In the genomic region with DNA sequence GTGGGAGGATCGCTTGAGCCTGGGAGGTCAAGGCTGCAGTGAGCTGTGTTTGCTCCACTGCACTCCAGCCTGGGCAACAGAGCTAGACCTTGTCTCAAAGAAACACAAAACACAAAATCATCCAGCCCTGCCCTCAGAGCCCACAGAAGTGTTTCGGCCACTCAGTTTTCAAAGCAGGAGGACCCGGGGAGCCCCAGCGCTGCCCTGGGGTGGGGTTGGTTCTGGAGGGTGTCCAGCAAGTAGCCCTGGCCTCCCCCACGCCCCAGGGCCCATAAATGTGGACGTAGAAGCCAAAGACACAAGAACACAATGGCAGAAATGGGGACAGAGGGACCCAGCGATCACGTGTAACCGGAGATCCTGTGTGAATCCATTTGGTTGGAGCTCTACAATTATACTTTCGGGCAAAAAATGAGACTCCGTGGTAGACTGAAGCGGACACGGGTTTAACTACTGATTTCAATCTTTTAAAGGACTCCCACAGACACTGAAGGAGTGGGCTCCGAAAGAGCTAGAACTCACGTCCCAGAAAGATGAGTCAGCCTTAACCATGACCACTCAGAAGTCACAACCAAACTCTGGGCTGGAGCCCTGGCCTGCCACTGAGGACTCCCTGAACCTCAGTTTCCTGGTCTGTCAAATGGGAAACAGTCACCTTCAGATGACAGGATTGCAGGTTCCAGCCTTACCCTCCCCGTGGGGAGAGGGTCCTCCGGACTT, we compare ENCODE assay signal across 11 cellular contexts. TPM values are rescaled to one million over a fixed set of nuclear protein-coding genes. Genes with fewer than 3 reads are reported as not detected.
A peak's percentile ranks its signal among the peaks of the same experiment; 100 is the strongest.
DNase-seq lines count a peak whose midpoint lies in the region; ATAC-seq and TF ChIP-seq lines count a peak whose summit lies in the region.
"Had no signal": no experiment of that assay in that cellular context is flagged by ENCODE, and none has a peak within 500 bp of the region (broad histone marks: within the 10 kb centered on the region; RNA-seq: fewer than 3 reads in every experiment).

No MANE protein-coding gene starts in this region.

- H3K4me1 ChIP-seq in GM23248 (ENCODE audit: insufficient read depth): peaks cover 11% of the 10 kb centered on the region
- no peaks in the 10 kb centered on the region for H3K4me1 ChIP-seq in HAP-1

- H3K27ac ChIP-seq in GM23248: no peak overlapping the region; the same call in 1 of the 2 replicates

- ATAC-seq in GM18511 (IDR thresholded peaks at IDR 0.05; ENCODE audit: unreplicated experiment): no peak

- H3K9me2 ChIP-seq in GM23248 (ENCODE audit: insufficient read depth): no peaks in the 10 kb centered on the region

- CTCF ChIA-PET in activated CD4-positive, alpha-beta memory T cell treated with anti-CD3 and anti-CD28 coated beads for 36 hours (lab: Charles Lee): interaction anchor here (1.0 to 5.8 kb wide), 5 partner anchors 8 to 45 kb away, joined by 3 to 57 read pairs (median 4); no protein-coding TSS in a partner anchor

- DNase-seq in AG10803 (ENCODE audit: low read depth) (peak; percentile 59), GM23248 (peak; percentile 82), kidney epithelial cell (ENCODE audit: low read depth) (peak; percentile 43), HAP-1 (ENCODE audit: low spot score in 2 of 2) (no peak), NCI-H748 (lab: John Stamatoyannopoulos, UW; ENCODE audit: unreplicated experiment) (no peak), NCI-H1417 (lab: John Stamatoyannopoulos, UW) (no peak)
- DNase-seq in activated CD4-positive, alpha-beta memory T cell treated with anti-CD3 and anti-CD28 coated beads for 36 hours: peak; percentile 68
- DNase-seq: activated CD4-positive, alpha-beta T cell treated with anti-CD3 and anti-CD28 coated beads for 1 hour; DND-41; NCI-H510A had no signal

- TF ChIP-seq CTCF in AG10803 (conservative IDR thresholded peaks at IDR 0.05; ENCODE audit: low read length) (no peak), kidney epithelial cell (IDR thresholded peaks at IDR 0.05; ENCODE audit: insufficient read depth, low read length, poor library complexity, severe bottlenecking) (no peak)

- POLR2A ChIA-PET in activated CD4-positive, alpha-beta memory T cell treated with anti-CD3 and anti-CD28 coated beads for 36 hours (lab: Charles Lee): interaction anchor here (1.1 to 1.6 kb wide), 4 partner anchors 8 to 29 kb away, joined by 3 to 13 read pairs (median 5); a partner anchor contains a TSS

- H3K9ac ChIP-seq in GM23248: peak overlapping the region; percentile 19; the same call in 1 of the 2 replicates

- H3K9me3 Mint-ChIP-seq in activated CD4-positive, alpha-beta memory T cell treated with anti-CD3 and anti-CD28 coated beads for 36 hours: no peaks in the 10 kb centered on the region

- H3K4me3 Mint-ChIP-seq in activated CD4-positive, alpha-beta memory T cell treated with anti-CD3 and anti-CD28 coated beads for 36 hours: no peak overlapping the region

- H3K79me2 ChIP-seq in GM23248 (ENCODE audit: insufficient read depth): no peaks in the 10 kb centered on the region

- in situ Hi-C loops in GM23248 (cut with MboI) (no loop called here), HAP-1 (cut with MboI; ENCODE audit: low sequenced_read_pairs) (no loop called here)

- no peaks in the 10 kb centered on the region; the same call in 1 of the 2 replicates for H3F3A ChIP-seq in GM23248 (ENCODE audit: insufficient read depth)

- no peaks in the 10 kb centered on the region for H3K27me3 ChIP-seq in GM23248 (replicated peaks; ENCODE audit: insufficient read depth)
- no peaks in the 10 kb centered on the region for H3K27me3 ChIP-seq in kidney epithelial cell (ENCODE audit: control insufficient read depth, insufficient read depth, low read length)
- H3K27me3 ChIP-seq in HAP-1 (ENCODE audit: low read depth): 0 out of 2 replicates have a peak, but pooled peaks cover 7% of the 10 kb centered on the region

- H3K9me3 ChIP-seq in GM23248 (ENCODE audit: low read depth) (no peaks in the 10 kb centered on the region), HAP-1 (no peaks in the 10 kb centered on the region)

- peak overlapping the region; percentile 45 for H3K27ac Mint-ChIP-seq in activated CD4-positive, alpha-beta memory T cell treated with anti-CD3 and anti-CD28 coated beads for 36 hours

- 42 to 49% methylated on average over 17 of the region's 17 CpGs for WGBS in GM23248 (ENCODE audit: low coverage in 1 of 2, low lambda C conversion rate in 2 of 2, missing lambda C conversion rate in 2 of 2), 2 experiments

- H3K27me3 Mint-ChIP-seq in activated CD4-positive, alpha-beta memory T cell treated with anti-CD3 and anti-CD28 coated beads for 36 hours: peaks cover 2% of the 10 kb centered on the region

- H3K36me3 Mint-ChIP-seq in activated CD4-positive, alpha-beta memory T cell treated with anti-CD3 and anti-CD28 coated beads for 36 hours: no peaks in the 10 kb centered on the region

- peak overlapping the region; percentile 72 for H2AFZ ChIP-seq in GM23248

- peak overlapping the region; percentile 65 for H3K4me2 ChIP-seq in GM23248 (ENCODE audit: unreplicated experiment)

- H3K4me3 ChIP-seq in AG10803 (ENCODE audit: low read length): no peak overlapping the region
- H3K4me3 ChIP-seq in GM23248: no peak overlapping the region
- no peak overlapping the region for H3K4me3 ChIP-seq in kidney epithelial cell (ENCODE audit: low read depth, low read length)
- H3K4me3 ChIP-seq in HAP-1: no peak overlapping the region

- no peaks in the 10 kb centered on the region for H3K36me3 ChIP-seq in GM23248 (ENCODE audit: low read depth)
- H3K36me3 ChIP-seq in kidney epithelial cell (ENCODE audit: control insufficient read depth, insufficient read depth, low read length): no peaks in the 10 kb centered on the region
- no peaks in the 10 kb centered on the region for H3K36me3 ChIP-seq in HAP-1 (replicated peaks)

- peaks cover 65% of the 10 kb centered on the region for H3K4me1 Mint-ChIP-seq in activated CD4-positive, alpha-beta memory T cell treated with anti-CD3 and anti-CD28 coated beads for 36 hours (ENCODE audit: low read depth)

- intact Hi-C loops in activated CD4-positive, alpha-beta memory T cell treated with anti-CD3 and anti-CD28 coated beads for 36 hours (cut with micrococcal nuclease): no loop called here

- H4K20me1 ChIP-seq in GM23248 (ENCODE audit: insufficient read depth): no peaks in the 10 kb centered on the region

RNA-seq across cellular contexts. Expression of a gene that starts 9.0 kb away (rescaled TPM):
- total RNA-seq in GM23248 (2014; rRNA removed; shearing (Covaris generic)): not detected in 2 replicates
- not detected in 2 replicates for polyA plus RNA-seq in GM23248 (2016; fragmentation: Nextera tagmentation; extraction: Ambion mirVana)
- 10 to 100 TPM; 58.7 to 60.5 TPM for total RNA-seq in activated CD4-positive, alpha-beta memory T cell treated with anti-CD3 and anti-CD28 coated beads for 36 hours
- total RNA-seq in kidney epithelial cell: not detected in 2 replicates

RNA-seq across cellular contexts. Expression of a gene that starts 29.2 kb away (rescaled TPM):
- 32.8 and 35.1 TPM in 2 replicates for total RNA-seq in GM23248 (2014; rRNA removed; shearing (Covaris generic))
- 34.9 and 36.3 TPM in 2 replicates for polyA plus RNA-seq in GM23248 (2016; fragmentation: Nextera tagmentation; extraction: Ambion mirVana)
- total RNA-seq in activated CD4-positive, alpha-beta memory T cell treated with anti-CD3 and anti-CD28 coated beads for 36 hours: 100 to 1,000 TPM; 714 to 727 TPM
- 24.0 and 26.6 TPM in 2 replicates for total RNA-seq in kidney epithelial cell

Comparison
In these comparisons a context has a peak if more than half of its experiments do, and no peak if none do; other contexts are left out.
1. DNase-seq: peak in AG10803 (single experiment), GM23248 (single experiment), activated CD4-positive, alpha-beta memory T cell treated with anti-CD3 and anti-CD28 coated beads for 36 hours (single experiment) and kidney epithelial cell (single experiment); none in HAP-1 (0 of 2), NCI-H748 (single experiment) and NCI-H1417 (0 of 3).
2. RNA of a gene that starts 9.0 kb away (total RNA-seq): 58.7 to 60.5 TPM in activated CD4-positive, alpha-beta memory T cell treated with anti-CD3 and anti-CD28 coated beads for 36 hours; not detected in GM23248 and not detected in kidney epithelial cell; every median in the first group is over 10 times any median in the second.
3. RNA of a gene that starts 29.2 kb away (total RNA-seq): 714 to 727 TPM in activated CD4-positive, alpha-beta memory T cell treated with anti-CD3 and anti-CD28 coated beads for 36 hours; 32.8 to 35.1 TPM in GM23248 and 24.0 to 26.6 TPM in kidney epithelial cell; every median in the first group is over 10 times any median in the second.